23 cellular contexts compared by ENCODE assay signal in the genomic region with DNA sequence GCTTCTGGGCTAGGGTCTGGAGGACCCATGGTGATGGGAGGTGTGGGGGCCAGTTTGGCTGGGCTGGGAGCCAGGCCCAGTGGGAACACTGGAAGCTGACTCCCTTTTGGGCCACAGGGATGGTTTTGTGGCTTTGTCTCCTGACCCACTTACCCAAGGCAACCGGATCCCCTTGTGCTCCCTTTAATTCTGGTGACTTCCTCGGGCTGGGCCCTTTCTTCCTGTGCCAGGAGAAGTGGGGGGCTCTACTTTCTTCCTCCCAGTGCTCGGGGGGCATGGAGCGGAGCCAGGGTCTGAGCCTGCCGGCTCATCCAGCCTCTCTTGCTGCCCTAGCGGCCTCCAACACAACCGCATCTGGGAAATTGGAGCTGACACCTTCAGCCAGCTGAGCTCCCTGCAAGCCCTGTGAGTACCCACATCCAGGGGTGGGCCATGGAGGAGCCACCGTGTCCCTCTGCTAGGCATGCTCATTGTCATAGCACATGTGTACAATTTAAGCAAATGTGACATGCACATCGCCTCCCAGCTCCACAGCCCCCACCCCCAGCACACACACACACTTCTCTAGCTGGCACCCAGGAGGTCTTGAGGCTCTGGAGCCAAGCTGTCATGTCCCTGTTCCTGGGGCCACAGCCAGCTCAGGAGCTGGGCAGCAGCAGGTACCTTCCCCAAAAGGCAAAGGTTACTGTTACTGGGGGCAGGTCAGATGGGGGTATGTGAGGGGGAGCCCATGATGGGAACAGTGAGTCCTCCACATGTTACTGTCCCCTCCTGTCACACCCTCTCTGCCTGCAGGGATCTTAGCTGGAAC.
"Had no signal": no experiment of that assay in that cellular context is flagged by ENCODE, and none has a peak within 500 bp of the region (broad histone marks: within the 10 kb centered on the region; RNA-seq: fewer than 3 reads in every experiment).

No MANE protein-coding gene starts in this region.

- H3K27ac ChIP-seq: coronary artery, heart right ventricle, psoas muscle, stomach, transverse colon, uterus had no signal

- H3K4me1 ChIP-seq: psoas muscle, stomach, transverse colon, uterus had no signal

- H3K4me3 ChIP-seq: coronary artery, heart right ventricle, mucosa of descending colon, psoas muscle, stomach, transverse colon, uterus had no signal

- DNase-seq: activated B cell treated with CpG ODN at 0.5 μM for 24 hours; activated CD4-positive, alpha-beta T cell treated with anti-CD3 and anti-CD28 coated beads for 36 hours; activated CD4-positive, alpha-beta T cell treated with anti-CD3 and anti-CD28 coated beads, Interleukin-2, amount 50 U/mL, for 4 hours; activated CD8-positive, alpha-beta memory T cell treated with anti-CD3 and anti-CD28 coated beads for 24 hours; activated CD8-positive, alpha-beta memory T cell treated with anti-CD3 and anti-CD28 coated beads, Interleukin-2, amount 50 U/mL, for 4 hours; activated naive CD4-positive, alpha-beta T cell; activated T-cell treated with anti-CD3 and anti-CD28 coated beads, Interleukin-2, amount 50 U/mL, for 24 hours; central memory CD4-positive, alpha-beta T cell; endodermal cell; heart right ventricle; islet precursor cell; left cardiac atrium; mucosa of descending colon; psoas muscle; small intestine; stimulated activated CD4-positive, alpha-beta T cell treated with anti-CD3 and anti-CD28 coated beads, Interleukin-2, amount 100 ng/mL, for 24 hours; stomach; T1000; transverse colon; uterus had no signal

- ATAC-seq: activated CD4-positive, alpha-beta T cell treated with anti-CD3 and anti-CD28 coated beads for 36 hours; heart right ventricle; mucosa of descending colon; psoas muscle; sciatic nerve; stimulated activated memory B cell treated with anti-CD40 and anti-IgM and Interleukin-4, amounts not matched to agents 10 μg/mL and 1 μg/mL and 100 μg/mL, for 72 hours had no signal

- H3K36me3 ChIP-seq: heart right ventricle, stomach, transverse colon, uterus had no signal

- H3K9me3 ChIP-seq: heart right ventricle, mucosa of descending colon, psoas muscle, stomach, transverse colon, uterus had no signal

- H3K27me3 ChIP-seq: transverse colon, uterus had no signal
